10 cellular contexts compared by ENCODE assay signal in genomic region chr11:119357069-119357468, GRCh38. TPM values are rescaled to one million over a fixed set of nuclear protein-coding genes. Genes with fewer than 3 reads are reported as not detected.
A peak's percentile ranks its signal among the peaks of the same experiment; 100 is the strongest.
DNase-seq lines count a peak whose midpoint lies in the region; ATAC-seq and TF ChIP-seq lines count a peak whose summit lies in the region.
"Had no signal": no experiment of that assay in that cellular context is flagged by ENCODE, and none has a peak within 500 bp of the region (broad histone marks: within the 10 kb centered on the region; RNA-seq: fewer than 3 reads in every experiment).

No MANE protein-coding gene starts in this region.

- peak overlapping the region; percentile 80 for H3K4me3 Mint-ChIP-seq in activated naive CD8-positive, alpha-beta T cell
- H3K4me3 Mint-ChIP-seq in activated naive CD8-positive, alpha-beta T cell treated with anti-CD3 and anti-CD28 coated beads for 36 hours, result no peak overlapping the region
- peak overlapping the region; percentile 49 for H3K4me3 Mint-ChIP-seq in mesothelial cell of epicardium

- peaks cover 20% of the 10 kb centered on the region for H3K27me3 Mint-ChIP-seq in activated naive CD8-positive, alpha-beta T cell
- peaks cover 35% of the 10 kb centered on the region for H3K27me3 Mint-ChIP-seq in activated naive CD8-positive, alpha-beta T cell treated with anti-CD3 and anti-CD28 coated beads for 36 hours
- H3K27me3 Mint-ChIP-seq in mesothelial cell of epicardium (ENCODE audit: low read depth), result no peaks in the 10 kb centered on the region

- H3K27ac Mint-ChIP-seq in activated naive CD8-positive, alpha-beta T cell, result no peak overlapping the region
- no peak overlapping the region for H3K27ac Mint-ChIP-seq in activated naive CD8-positive, alpha-beta T cell treated with anti-CD3 and anti-CD28 coated beads for 36 hours
- H3K27ac Mint-ChIP-seq in mesothelial cell of epicardium, result peak overlapping the region; percentile 43

- no peaks in the 10 kb centered on the region for H3K36me3 ChIP-seq in urinary bladder (ENCODE audit: insufficient read depth)

- TF ChIP-seq CTCF in cardiac fibroblast (IDR thresholded peaks at IDR 0.05; ENCODE audit: low read depth, low read length), result no peak
- TF ChIP-seq CTCF in mesothelial cell of epicardium (IDR thresholded peaks at IDR 0.05; ENCODE audit: unreplicated experiment), result no peak

- no peak for ATAC-seq in GM19328 (IDR thresholded peaks at IDR 0.05; ENCODE audit: unreplicated experiment)
- ATAC-seq in GM18858 (IDR thresholded peaks at IDR 0.05; ENCODE audit: unreplicated experiment), result no peak

- no peaks in the 10 kb centered on the region for H3K9me3 Mint-ChIP-seq in activated naive CD8-positive, alpha-beta T cell (ENCODE audit: low read depth)
- no peaks in the 10 kb centered on the region for H3K9me3 Mint-ChIP-seq in activated naive CD8-positive, alpha-beta T cell treated with anti-CD3 and anti-CD28 coated beads for 36 hours
- no peaks in the 10 kb centered on the region for H3K9me3 Mint-ChIP-seq in mesothelial cell of epicardium

- H3K36me3 Mint-ChIP-seq in activated naive CD8-positive, alpha-beta T cell, result no peaks in the 10 kb centered on the region
- no peaks in the 10 kb centered on the region for H3K36me3 Mint-ChIP-seq in activated naive CD8-positive, alpha-beta T cell treated with anti-CD3 and anti-CD28 coated beads for 36 hours
- peaks cover 17% of the 10 kb centered on the region for H3K36me3 Mint-ChIP-seq in mesothelial cell of epicardium

- no peak for DNase-seq in activated naive CD8-positive, alpha-beta T cell treated with anti-CD3 and anti-CD28 coated beads for 36 hours
- DNase-seq in cardiac fibroblast (ENCODE audit: low read depth in 2 of 2) (no peak), mesothelial cell of epicardium (ENCODE audit: low spot score in 2 of 2, unreplicated experiment in 2 of 2) (no peak), SK-N-DZ (ENCODE audit: low spot score) (no peak)
- DNase-seq: NCI-H446 had no signal

- peak overlapping the region; percentile 56 to 57 for H3K4me3 ChIP-seq in cardiac fibroblast (replicated peaks in 1 of 2; ENCODE audit: low read depth in 2 of 2, low read length in 2 of 2)
- H3K4me3 ChIP-seq in urinary bladder (ENCODE audit: low read depth, low read length), result peak overlapping the region; percentile 12

- WGBS in urinary bladder, result 41% methylated on average over 13 of the region's 13 CpGs

- H3K4me1 Mint-ChIP-seq in activated naive CD8-positive, alpha-beta T cell (ENCODE audit: low read depth), result peaks cover 5% of the 10 kb centered on the region
- peaks cover 3% of the 10 kb centered on the region for H3K4me1 Mint-ChIP-seq in activated naive CD8-positive, alpha-beta T cell treated with anti-CD3 and anti-CD28 coated beads for 36 hours
- H3K4me1 Mint-ChIP-seq in mesothelial cell of epicardium, result peaks cover 41% of the 10 kb centered on the region

- H3K27ac ChIP-seq in urinary bladder (ENCODE audit: low read depth), result no peak overlapping the region

- H3K4me1 ChIP-seq in urinary bladder (ENCODE audit: insufficient read depth), result no peaks in the 10 kb centered on the region

RNA-seq across cellular contexts. Expression of gene MFRP, which starts 10.6 kb away (rescaled TPM):
- total RNA-seq in activated naive CD8-positive, alpha-beta T cell treated with anti-CD3 and anti-CD28 coated beads for 36 hours, result not detected
- not detected in 3 replicates for total RNA-seq in mesothelial cell of epicardium
- not detected for total RNA-seq in urinary bladder
- 0.03 TPM for polyA plus RNA-seq in urinary bladder
- polyA plus RNA-seq in SK-N-DZ (2014; cell fraction: cytosol; rRNA removed), result not detected in 2 replicates
- not detected in 2 replicates for polyA plus RNA-seq in SK-N-DZ (2014; cell fraction: nucleus; rRNA removed)
- total RNA-seq: omental fat pad had no signal

RNA-seq across cellular contexts. Expression of gene C1QTNF5, which starts 16.4 kb away (rescaled TPM):
- total RNA-seq in activated naive CD8-positive, alpha-beta T cell treated with anti-CD3 and anti-CD28 coated beads for 36 hours, result not detected
- total RNA-seq in mesothelial cell of epicardium (24.1 to 25.0 TPM (median 24.4 TPM) in 3 replicates), urinary bladder (17.4 TPM)
- 46.7 TPM for polyA plus RNA-seq in urinary bladder
- 0.18 and 0.46 TPM in 2 replicates for polyA plus RNA-seq in SK-N-DZ (2014; cell fraction: cytosol; rRNA removed)
- 0.20 TPM in 1 of 2 replicates, not detected in the other for polyA plus RNA-seq in SK-N-DZ (2014; cell fraction: nucleus; rRNA removed)

RNA-seq across cellular contexts. Expression of gene RNF26, which starts 22.7 kb away (rescaled TPM):
- 10 to 100 TPM; 31.8 to 33.0 TPM for total RNA-seq in activated naive CD8-positive, alpha-beta T cell treated with anti-CD3 and anti-CD28 coated beads for 36 hours
- total RNA-seq in mesothelial cell of epicardium, result 36.1 to 37.1 TPM (median 36.2 TPM) in 3 replicates
- 4.7 TPM for total RNA-seq in urinary bladder
- 33.3 TPM for polyA plus RNA-seq in urinary bladder
- 10.5 and 11.5 TPM in 2 replicates for polyA plus RNA-seq in SK-N-DZ (2014; cell fraction: cytosol; rRNA removed)
- 4.7 and 6.0 TPM in 2 replicates for polyA plus RNA-seq in SK-N-DZ (2014; cell fraction: nucleus; rRNA removed)

RNA-seq across cellular contexts. Expression of gene USP2, which starts 24.4 kb away (rescaled TPM):
- 1 to 10 TPM in 1 of 2 experiments, under 1 TPM in 1; 0.82 to 1.4 TPM for total RNA-seq in activated naive CD8-positive, alpha-beta T cell treated with anti-CD3 and anti-CD28 coated beads for 36 hours
- total RNA-seq in mesothelial cell of epicardium, result 12.4 to 13.2 TPM (median 13.1 TPM) in 3 replicates
- total RNA-seq in urinary bladder, result 1.1 TPM
- 4.8 TPM for polyA plus RNA-seq in urinary bladder
- 0.28 and 1.1 TPM in 2 replicates for polyA plus RNA-seq in SK-N-DZ (2014; cell fraction: cytosol; rRNA removed)
- 0.70 and 1.8 TPM in 2 replicates for polyA plus RNA-seq in SK-N-DZ (2014; cell fraction: nucleus; rRNA removed)

RNA-seq across cellular contexts. Expression of gene MCAM, which starts 40.1 kb away (rescaled TPM):
- 1 to 10 TPM; 8.9 to 9.9 TPM for total RNA-seq in activated naive CD8-positive, alpha-beta T cell treated with anti-CD3 and anti-CD28 coated beads for 36 hours
- total RNA-seq in mesothelial cell of epicardium, result 25.9 to 28.2 TPM (median 26.7 TPM) in 3 replicates
- 154 TPM for total RNA-seq in urinary bladder
- polyA plus RNA-seq in urinary bladder, result 451 TPM
- polyA plus RNA-seq in SK-N-DZ (2014; cell fraction: cytosol; rRNA removed), result 53.3 and 95.1 TPM in 2 replicates
- 53.4 and 56.1 TPM in 2 replicates for polyA plus RNA-seq in SK-N-DZ (2014; cell fraction: nucleus; rRNA removed)

Comparison
In these comparisons a context has a peak if more than half of its experiments do, and no peak if none do; other contexts are left out.
1. RNA of gene C1QTNF5, which starts 16.4 kb away (total RNA-seq): 24.1 to 25.0 TPM in mesothelial cell of epicardium and 17.4 TPM in urinary bladder (single experiment); not detected in activated naive CD8-positive, alpha-beta T cell treated with anti-CD3 and anti-CD28 coated beads for 36 hours; every median in the first group is over 10 times any median in the second.